In genomic region chr4:137735561-137736104, GRCh38 we compare ENCODE assay signal across 1 cellular context.
TF ChIP-seq lines count a peak whose summit lies in the region.

No MANE protein-coding gene starts in this region.

TF ChIP-seq in H1, 55 proteins besides CTCF, POLR2A, EP300 and RAD21 (continued from another document):
- TF ChIP-seq, protein P1, sequence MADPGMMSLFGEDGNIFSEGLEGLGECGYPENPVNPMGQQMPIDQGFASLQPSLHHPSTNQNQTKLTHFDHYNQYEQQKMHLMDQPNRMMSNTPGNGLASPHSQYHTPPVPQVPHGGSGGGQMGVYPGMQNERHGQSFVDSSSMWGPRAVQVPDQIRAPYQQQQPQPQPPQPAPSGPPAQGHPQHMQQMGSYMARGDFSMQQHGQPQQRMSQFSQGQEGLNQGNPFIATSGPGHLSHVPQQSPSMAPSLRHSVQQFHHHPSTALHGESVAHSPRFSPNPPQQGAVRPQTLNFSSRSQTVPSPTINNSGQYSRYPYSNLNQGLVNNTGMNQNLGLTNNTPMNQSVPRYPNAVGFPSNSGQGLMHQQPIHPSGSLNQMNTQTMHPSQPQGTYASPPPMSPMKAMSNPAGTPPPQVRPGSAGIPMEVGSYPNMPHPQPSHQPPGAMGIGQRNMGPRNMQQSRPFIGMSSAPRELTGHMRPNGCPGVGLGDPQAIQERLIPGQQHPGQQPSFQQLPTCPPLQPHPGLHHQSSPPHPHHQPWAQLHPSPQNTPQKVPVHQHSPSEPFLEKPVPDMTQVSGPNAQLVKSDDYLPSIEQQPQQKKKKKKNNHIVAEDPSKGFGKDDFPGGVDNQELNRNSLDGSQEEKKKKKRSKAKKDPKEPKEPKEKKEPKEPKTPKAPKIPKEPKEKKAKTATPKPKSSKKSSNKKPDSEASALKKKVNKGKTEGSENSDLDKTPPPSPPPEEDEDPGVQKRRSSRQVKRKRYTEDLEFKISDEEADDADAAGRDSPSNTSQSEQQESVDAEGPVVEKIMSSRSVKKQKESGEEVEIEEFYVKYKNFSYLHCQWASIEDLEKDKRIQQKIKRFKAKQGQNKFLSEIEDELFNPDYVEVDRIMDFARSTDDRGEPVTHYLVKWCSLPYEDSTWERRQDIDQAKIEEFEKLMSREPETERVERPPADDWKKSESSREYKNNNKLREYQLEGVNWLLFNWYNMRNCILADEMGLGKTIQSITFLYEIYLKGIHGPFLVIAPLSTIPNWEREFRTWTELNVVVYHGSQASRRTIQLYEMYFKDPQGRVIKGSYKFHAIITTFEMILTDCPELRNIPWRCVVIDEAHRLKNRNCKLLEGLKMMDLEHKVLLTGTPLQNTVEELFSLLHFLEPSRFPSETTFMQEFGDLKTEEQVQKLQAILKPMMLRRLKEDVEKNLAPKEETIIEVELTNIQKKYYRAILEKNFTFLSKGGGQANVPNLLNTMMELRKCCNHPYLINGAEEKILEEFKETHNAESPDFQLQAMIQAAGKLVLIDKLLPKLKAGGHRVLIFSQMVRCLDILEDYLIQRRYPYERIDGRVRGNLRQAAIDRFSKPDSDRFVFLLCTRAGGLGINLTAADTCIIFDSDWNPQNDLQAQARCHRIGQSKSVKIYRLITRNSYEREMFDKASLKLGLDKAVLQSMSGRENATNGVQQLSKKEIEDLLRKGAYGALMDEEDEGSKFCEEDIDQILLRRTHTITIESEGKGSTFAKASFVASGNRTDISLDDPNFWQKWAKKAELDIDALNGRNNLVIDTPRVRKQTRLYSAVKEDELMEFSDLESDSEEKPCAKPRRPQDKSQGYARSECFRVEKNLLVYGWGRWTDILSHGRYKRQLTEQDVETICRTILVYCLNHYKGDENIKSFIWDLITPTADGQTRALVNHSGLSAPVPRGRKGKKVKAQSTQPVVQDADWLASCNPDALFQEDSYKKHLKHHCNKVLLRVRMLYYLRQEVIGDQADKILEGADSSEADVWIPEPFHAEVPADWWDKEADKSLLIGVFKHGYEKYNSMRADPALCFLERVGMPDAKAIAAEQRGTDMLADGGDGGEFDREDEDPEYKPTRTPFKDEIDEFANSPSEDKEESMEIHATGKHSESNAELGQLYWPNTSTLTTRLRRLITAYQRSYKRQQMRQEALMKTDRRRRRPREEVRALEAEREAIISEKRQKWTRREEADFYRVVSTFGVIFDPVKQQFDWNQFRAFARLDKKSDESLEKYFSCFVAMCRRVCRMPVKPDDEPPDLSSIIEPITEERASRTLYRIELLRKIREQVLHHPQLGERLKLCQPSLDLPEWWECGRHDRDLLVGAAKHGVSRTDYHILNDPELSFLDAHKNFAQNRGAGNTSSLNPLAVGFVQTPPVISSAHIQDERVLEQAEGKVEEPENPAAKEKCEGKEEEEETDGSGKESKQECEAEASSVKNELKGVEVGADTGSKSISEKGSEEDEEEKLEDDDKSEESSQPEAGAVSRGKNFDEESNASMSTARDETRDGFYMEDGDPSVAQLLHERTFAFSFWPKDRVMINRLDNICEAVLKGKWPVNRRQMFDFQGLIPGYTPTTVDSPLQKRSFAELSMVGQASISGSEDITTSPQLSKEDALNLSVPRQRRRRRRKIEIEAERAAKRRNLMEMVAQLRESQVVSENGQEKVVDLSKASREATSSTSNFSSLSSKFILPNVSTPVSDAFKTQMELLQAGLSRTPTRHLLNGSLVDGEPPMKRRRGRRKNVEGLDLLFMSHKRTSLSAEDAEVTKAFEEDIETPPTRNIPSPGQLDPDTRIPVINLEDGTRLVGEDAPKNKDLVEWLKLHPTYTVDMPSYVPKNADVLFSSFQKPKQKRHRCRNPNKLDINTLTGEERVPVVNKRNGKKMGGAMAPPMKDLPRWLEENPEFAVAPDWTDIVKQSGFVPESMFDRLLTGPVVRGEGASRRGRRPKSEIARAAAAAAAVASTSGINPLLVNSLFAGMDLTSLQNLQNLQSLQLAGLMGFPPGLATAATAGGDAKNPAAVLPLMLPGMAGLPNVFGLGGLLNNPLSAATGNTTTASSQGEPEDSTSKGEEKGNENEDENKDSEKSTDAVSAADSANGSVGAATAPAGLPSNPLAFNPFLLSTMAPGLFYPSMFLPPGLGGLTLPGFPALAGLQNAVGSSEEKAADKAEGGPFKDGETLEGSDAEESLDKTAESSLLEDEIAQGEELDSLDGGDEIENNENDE (IDR thresholded peaks at IDR 0.05; ENCODE audit: insufficient replicate concordance, low read length), result no peak
- TF ChIP-seq YY1 (IDR thresholded peaks at IDR 0.05; ENCODE audit: low read depth, low read length), result no peak
- TF ChIP-seq ASH2L (IDR thresholded peaks at IDR 0.05; ENCODE audit: low read length), result no peak
- no peak for TF ChIP-seq MAX (IDR thresholded peaks at IDR 0.05)
